In the genomic region with DNA sequence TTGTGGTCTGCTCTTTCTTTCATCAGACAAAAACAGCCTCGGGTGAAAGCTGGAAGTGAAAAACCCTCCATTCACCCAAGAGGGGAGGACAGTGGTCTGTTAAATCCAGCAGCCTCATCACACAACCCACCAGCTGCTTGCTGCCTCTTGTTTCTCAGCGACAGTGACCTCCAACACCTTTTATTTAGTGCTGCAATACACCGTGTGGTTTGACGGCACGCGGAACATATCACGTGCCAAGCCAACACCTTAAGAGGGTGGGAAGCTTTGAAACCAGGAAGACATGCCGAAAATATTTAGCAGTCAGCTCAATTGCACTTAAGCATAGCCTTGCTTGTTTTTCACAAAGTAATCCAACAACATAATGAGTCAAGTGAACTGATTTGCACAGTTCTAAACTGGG, we compare ENCODE assay signal across 12 cellular contexts. TPM values are rescaled to one million over a fixed set of nuclear protein-coding genes. Genes with fewer than 3 reads are reported as not detected.
DNase-seq lines count a peak whose midpoint lies in the region; ATAC-seq and TF ChIP-seq lines count a peak whose summit lies in the region.
"Had no signal": no experiment of that assay in that cellular context is flagged by ENCODE, and none has a peak within 500 bp of the region (broad histone marks: within the 10 kb centered on the region; RNA-seq: fewer than 3 reads in every experiment).

No MANE protein-coding gene starts in this region.

- H3K27me3 Mint-ChIP-seq in brain, result no peaks in the 10 kb centered on the region
- peaks cover 0 to 3% of the 10 kb centered on the region in 2 donors for H3K27me3 Mint-ChIP-seq in natural killer cell (ENCODE audit: low read depth in 2 of 2)

- H3K27me3 ChIP-seq in upper lobe of right lung, result no peaks in the 10 kb centered on the region

- H3K36me3 Mint-ChIP-seq in brain (no peaks in the 10 kb centered on the region), natural killer cell (no peaks in the 10 kb centered on the region)
- H3K36me3 Mint-ChIP-seq: stimulated activated memory B cell treated with anti-CD40 and anti-IgM and Interleukin-4, amounts not matched to agents 10 μg/mL and 1 μg/mL and 100 μg/mL, for 72 hours had no signal

- H3K9me3 Mint-ChIP-seq in brain, result no peaks in the 10 kb centered on the region
- no peaks in the 10 kb centered on the region for H3K9me3 Mint-ChIP-seq in natural killer cell
- H3K9me3 Mint-ChIP-seq: stimulated activated memory B cell treated with anti-CD40 and anti-IgM and Interleukin-4, amounts not matched to agents 10 μg/mL and 1 μg/mL and 100 μg/mL, for 72 hours had no signal

- H3K9me3 ChIP-seq in upper lobe of right lung, result no peaks in the 10 kb centered on the region

- H3K4me3 Mint-ChIP-seq in brain (no peak overlapping the region), natural killer cell (peak overlapping the region; percentile 81)
- H3K4me3 Mint-ChIP-seq: stimulated activated memory B cell treated with anti-CD40 and anti-IgM and Interleukin-4, amounts not matched to agents 10 μg/mL and 1 μg/mL and 100 μg/mL, for 72 hours had no signal

- intact Hi-C loops in Right ventricle myocardium superior (cut with DNase I), result no loop called here
- intact Hi-C loops in left ventricle myocardium superior (cut with micrococcal nuclease), result no loop called here
- intact Hi-C loops in natural killer cell (cut with micrococcal nuclease), result loop anchor here (1.0 to 2.0 kb wide), 3 partner anchors 41 to 71 kb away; partner anchors contain the start of genes C11orf65 and EXPH5
- intact Hi-C loops in upper lobe of right lung (cut with DNase I), result no loop called here

- no peak for DNase-seq in Right ventricle myocardium superior
- no peak for DNase-seq in left ventricle myocardium superior
- peak; percentile 61 for DNase-seq in natural killer cell
- peak; percentile 81 for DNase-seq in upper lobe of right lung
- no peak for DNase-seq in midbrain (lab: John Stamatoyannopoulos, UW)
- DNase-seq in coronary artery (ENCODE audit: low spot score), result no peak
- DNase-seq: anterior cingulate cortex, NCI-H510A had no signal

- no peaks in the 10 kb centered on the region for H3K36me3 ChIP-seq in upper lobe of right lung

- H3K27ac Mint-ChIP-seq in brain (peak overlapping the region in 3 of 5 experiments; percentile 0 to 52 (median 30)), natural killer cell (peak overlapping the region; percentile 87 to 89)
- H3K27ac Mint-ChIP-seq: stimulated activated memory B cell treated with anti-CD40 and anti-IgM and Interleukin-4, amounts not matched to agents 10 μg/mL and 1 μg/mL and 100 μg/mL, for 72 hours had no signal

- ATAC-seq in Right ventricle myocardium superior (ENCODE audit: poor library complexity) (peak; percentile 31), left ventricle myocardium superior (no peak), natural killer cell (peak; percentile 87 to 96 (median 89)), upper lobe of right lung (peak; percentile 92), GM21737 (IDR thresholded peaks at IDR 0.05; ENCODE audit: unreplicated experiment) (no peak)
- ATAC-seq: sciatic nerve; stimulated activated memory B cell treated with anti-CD40 and anti-IgM and Interleukin-4, amounts not matched to agents 10 μg/mL and 1 μg/mL and 100 μg/mL, for 72 hours had no signal

- peaks cover 21% of the 10 kb centered on the region for H3K4me1 Mint-ChIP-seq in brain
- H3K4me1 Mint-ChIP-seq in natural killer cell, result peaks cover 14 to 22% of the 10 kb centered on the region in 2 donors
- H3K4me1 Mint-ChIP-seq: stimulated activated memory B cell treated with anti-CD40 and anti-IgM and Interleukin-4, amounts not matched to agents 10 μg/mL and 1 μg/mL and 100 μg/mL, for 72 hours had no signal

- H3K27ac ChIP-seq in upper lobe of right lung, result peak overlapping the region; percentile 31
- no peak overlapping the region for H3K27ac ChIP-seq in coronary artery

- TF ChIP-seq CTCF in brain (conservative IDR thresholded peaks at IDR 0.05) (no peak), natural killer cell (IDR thresholded peaks at IDR 0.05) (no peak), upper lobe of right lung (IDR thresholded peaks at IDR 0.05) (no peak), coronary artery (IDR thresholded peaks at IDR 0.05) (no peak)

- no peaks in the 10 kb centered on the region for H3K4me1 ChIP-seq in upper lobe of right lung

- H3K4me3 ChIP-seq in upper lobe of right lung (peak overlapping the region; percentile 33), coronary artery (no peak overlapping the region)

RNA-seq across cellular contexts. Expression of gene POGLUT3, which starts 39.8 kb away (rescaled TPM):
- total RNA-seq in Right ventricle myocardium superior (11.3 TPM), left ventricle myocardium superior (11.0 TPM), natural killer cell (10 to 100 TPM in 2 of 3 donors, 1 to 10 TPM in 1; 9.1 to 12.8 (median 10.8) TPM), upper lobe of right lung (23.3 TPM)
- 8.6 TPM for polyA plus RNA-seq in brain (ENCODE audit: insufficient read depth, low read depth, low replicate concordance)

RNA-seq across cellular contexts. Expression of gene EXPH5, which starts 55.5 kb away (rescaled TPM):
- total RNA-seq in Right ventricle myocardium superior (2.5 TPM), left ventricle myocardium superior (2.4 TPM), natural killer cell (1 to 10 TPM; 1.5 to 5.4 (median 2.6) TPM), upper lobe of right lung (30.8 TPM)
- 0.49 TPM for polyA plus RNA-seq in brain (ENCODE audit: insufficient read depth, low read depth, low replicate concordance)

Comparison
In these comparisons a context has a peak if more than half of its experiments do, and no peak if none do; other contexts are left out.
1. ATAC-seq: peak in Right ventricle myocardium superior (single experiment), natural killer cell (3 of 3) and upper lobe of right lung (single experiment); none in left ventricle myocardium superior (single experiment) and GM21737 (single experiment).
2. DNase-seq: peak in natural killer cell (single experiment) and upper lobe of right lung (single experiment); none in Right ventricle myocardium superior (single experiment), left ventricle myocardium superior (single experiment), midbrain (single experiment) and coronary artery (single experiment).